In genomic region chr5:87302061-87302460, GRCh38 we compare ENCODE assay signal across 19 cellular contexts. TPM values are rescaled to one million over a fixed set of nuclear protein-coding genes. Genes with fewer than 3 reads are reported as not detected.
DNase-seq lines count a peak whose midpoint lies in the region; ATAC-seq, FAIRE-seq and TF ChIP-seq lines count a peak whose summit lies in the region.
"Had no signal": no experiment of that assay in that cellular context is flagged by ENCODE, and none has a peak within 500 bp of the region (broad histone marks: within the 10 kb centered on the region; RNA-seq: fewer than 3 reads in every experiment).

No MANE protein-coding gene starts in this region.

- peaks cover 7% of the 10 kb centered on the region for H3K9me3 Mint-ChIP-seq in osteocyte (ENCODE audit: unreplicated experiment)
- peaks cover 0 to 7% (median 0%) of the 10 kb centered on the region in 5 donors for H3K9me3 Mint-ChIP-seq in CD8-positive, alpha-beta memory T cell

- peaks cover 22% of the 10 kb centered on the region for H3K36me3 ChIP-seq in PC-3 (ENCODE audit: low read depth, low read length)
- peaks cover 4 to 6% of the 10 kb centered on the region in 2 experiments for H3K36me3 ChIP-seq in endothelial cell of umbilical vein (ENCODE audit: control insufficient read depth in 2 of 2, extremely low read depth in 1 of 2, insufficient read depth in 2 of 2, low read length in 2 of 2)
- H3K36me3 ChIP-seq in CD8-positive, alpha-beta memory T cell (ENCODE audit: insufficient read depth, low read length): peaks cover 11% of the 10 kb centered on the region
- peaks cover 0 to 12% (median 4%) of the 10 kb centered on the region in 3 donors for H3K36me3 ChIP-seq in tibial artery
- H3K36me3 ChIP-seq: ovary, uterus had no signal

- TF ChIP-seq CTCF in PC-3 (conservative IDR thresholded peaks at IDR 0.05; ENCODE audit: low read depth, low read length) (no peak), endothelial cell of umbilical vein (IDR thresholded peaks at IDR 0.05; ENCODE audit: extremely low read depth in 1 of 2, insufficient read depth in 1 of 2, low read depth in 1 of 2, low read length in 2 of 2) (no peak), osteocyte (IDR thresholded peaks at IDR 0.05) (no peak), tibial artery (IDR thresholded peaks at IDR 0.05) (no peak)

- dilution Hi-C loops in endothelial cell of umbilical vein (cut with MboI; ENCODE audit: extremely low pct_ligation_motif_present, low sequenced_read_pairs): no loop called here

- H3F3A ChIP-seq in PC-3 (ENCODE audit: low read length, unreplicated experiment): no peaks in the 10 kb centered on the region

- no peak overlapping the region for H2AFZ ChIP-seq in PC-3 (ENCODE audit: low read length)
- H2AFZ ChIP-seq in endothelial cell of umbilical vein (ENCODE audit: low read depth, low read length): no peak overlapping the region

- BruUV-seq in PC-3 (replicated peaks; lab: Mats Ljungman, UMichigan) (no TSS peak), endothelial cell of umbilical vein (replicated peaks; lab: Mats Ljungman, UMichigan) (no TSS peak)

- peak overlapping the region; percentile 58 for H3K27ac ChIP-seq in PC-3 (ENCODE audit: low read length)
- H3K27ac ChIP-seq in endothelial cell of umbilical vein (ENCODE audit: insufficient read depth, low read depth, low read length): no peak overlapping the region
- H3K27ac ChIP-seq in CD8-positive, alpha-beta memory T cell (ENCODE audit: low read depth, low read length): no peak overlapping the region
- no peak overlapping the region for H3K27ac ChIP-seq in tibial artery
- H3K27ac ChIP-seq: C4-2B, ovary, uterus had no signal

- H3K79me2 ChIP-seq in PC-3 (ENCODE audit: low read length) (peaks cover 95% of the 10 kb centered on the region), endothelial cell of umbilical vein (ENCODE audit: control insufficient read depth, insufficient read depth, low read length) (peaks cover 74% of the 10 kb centered on the region)

- H3K4me1 Mint-ChIP-seq in osteocyte (ENCODE audit: unreplicated experiment): peaks cover 46% of the 10 kb centered on the region
- peaks cover 47 to 74% (median 56%) of the 10 kb centered on the region in 3 donors for H3K4me1 Mint-ChIP-seq in CD8-positive, alpha-beta memory T cell

- peak; percentile 40 for FAIRE-seq in endothelial cell of umbilical vein (lab: Jason Lieb, UNC)
- FAIRE-seq: GM12878, TTC549 had no signal

- peak; percentile 73 for DNase-seq in ELR (ENCODE audit: low read depth)
- DNase-seq in PC-3: peak; percentile 77
- DNase-seq in endothelial cell of umbilical vein (ENCODE audit: low read depth, low spot score): no peak
- DNase-seq in osteocyte (ENCODE audit: extremely low spot score, unreplicated experiment): no peak
- DNase-seq in CD8-positive, alpha-beta memory T cell: no peak
- no peak for DNase-seq in tibial artery
- no peak for DNase-seq in activated naive CD4-positive, alpha-beta T cell treated with Interleukin-2 at 50 U/mL for 16 hours
- DNase-seq: activated effector memory CD4-positive, alpha-beta T cell treated with Interleukin-2 at 50 U/mL for 16 hours; head of caudate nucleus; NCI-H1417; NCI-H2227 treated with DMSO at 0.1 percent for 48 hours; ovary; stimulated activated naive CD4-positive, alpha-beta T cell treated with Interleukin-2 at 50 U/mL for 16 hours; uterus had no signal

- ATAC-seq in PC-3: peak; percentile 16
- ATAC-seq: GM12878 had no signal

- H3K9me3 ChIP-seq in PC-3 (ENCODE audit: low read length) (no peaks in the 10 kb centered on the region), endothelial cell of umbilical vein (replicated peaks; ENCODE audit: control insufficient read depth, insufficient read depth, low read length) (no peaks in the 10 kb centered on the region), tibial artery (no peaks in the 10 kb centered on the region)
- H3K9me3 ChIP-seq in CD8-positive, alpha-beta memory T cell (ENCODE audit: low read length): no peaks in the 10 kb centered on the region
- H3K9me3 ChIP-seq: ovary, uterus had no signal

- no peaks in the 10 kb centered on the region for H3K27me3 Mint-ChIP-seq in osteocyte (ENCODE audit: unreplicated experiment)
- H3K27me3 Mint-ChIP-seq in CD8-positive, alpha-beta memory T cell: no peaks in the 10 kb centered on the region
- H3K27me3 Mint-ChIP-seq: brain had no signal

- H3K9me1 ChIP-seq in endothelial cell of umbilical vein (replicated peaks; ENCODE audit: control insufficient read depth, extremely low read depth, insufficient read depth, low read length): no peaks in the 10 kb centered on the region

- H3K4me3 Mint-ChIP-seq in osteocyte (ENCODE audit: unreplicated experiment): no peak overlapping the region
- no peak overlapping the region for H3K4me3 Mint-ChIP-seq in CD8-positive, alpha-beta memory T cell
- H3K4me3 Mint-ChIP-seq: brain had no signal

- intact Hi-C loops in PC-3 (cut with micrococcal nuclease) (no loop called here), endothelial cell of umbilical vein (cut with micrococcal nuclease) (no loop called here), tibial artery (cut with DNase I; ENCODE audit: low total_unique reads) (no loop called here)

- H4K20me1 ChIP-seq in PC-3 (ENCODE audit: low read length) (0 out of 2 replicates have a peak, but pooled peaks cover 3% of the 10 kb centered on the region), endothelial cell of umbilical vein (replicated peaks; ENCODE audit: control insufficient read depth, extremely low read depth, insufficient read depth, low read length) (peaks cover 7% of the 10 kb centered on the region)

- H3K27me3 ChIP-seq in PC-3 (ENCODE audit: low read length) (no peaks in the 10 kb centered on the region), endothelial cell of umbilical vein (ENCODE audit: control insufficient read depth in 2 of 2, insufficient read depth in 2 of 2, low read length in 2 of 2) (no peaks in the 10 kb centered on the region), tibial artery (no peaks in the 10 kb centered on the region)
- H3K27me3 ChIP-seq in CD8-positive, alpha-beta memory T cell (ENCODE audit: insufficient read depth, low read length, poor library complexity, severe bottlenecking): no peaks in the 10 kb centered on the region
- H3K27me3 ChIP-seq: ovary, uterus had no signal

- POLR2A ChIA-PET in PC-3 (lab: Charles Lee; ENCODE audit: unreplicated experiment): no interaction called here
- POLR2A ChIA-PET in endothelial cell of umbilical vein (lab: Charles Lee): no interaction called here
- POLR2A ChIA-PET in CD8-positive, alpha-beta memory T cell (lab: Charles Lee): no interaction called here

- H3K27ac Mint-ChIP-seq in osteocyte (ENCODE audit: unreplicated experiment): peak overlapping the region; percentile 57
- peak overlapping the region in 4 of 8 donors; percentile 10 to 39 (median 30) for H3K27ac Mint-ChIP-seq in CD8-positive, alpha-beta memory T cell

- H3K4me2 ChIP-seq in PC-3 (ENCODE audit: low read length) (peak overlapping the region; percentile 42), endothelial cell of umbilical vein (ENCODE audit: insufficient read depth, low read length) (no peak overlapping the region)

- no peak overlapping the region for H3K4me3 ChIP-seq in PC-3 (ENCODE audit: low read length)
- no peak overlapping the region for H3K4me3 ChIP-seq in endothelial cell of umbilical vein (replicated peaks in 1 of 3; ENCODE audit: insufficient read depth in 1 of 3, low read depth in 1 of 3, low read length in 3 of 3)
- no peak overlapping the region for H3K4me3 ChIP-seq in CD8-positive, alpha-beta memory T cell (ENCODE audit: low read length)
- H3K4me3 ChIP-seq in tibial artery: no peak overlapping the region
- H3K4me3 ChIP-seq: GM12878, ovary, smooth muscle cell, uterus had no signal

- H3K4me1 ChIP-seq in PC-3 (ENCODE audit: insufficient read depth, low read length): peaks cover 53% of the 10 kb centered on the region
- H3K4me1 ChIP-seq in endothelial cell of umbilical vein (ENCODE audit: control insufficient read depth, extremely low read depth, insufficient read depth, low read length): peaks cover 22% of the 10 kb centered on the region
- H3K4me1 ChIP-seq in CD8-positive, alpha-beta memory T cell (ENCODE audit: insufficient read depth, low read length): peaks cover 18% of the 10 kb centered on the region
- H3K4me1 ChIP-seq in tibial artery: peaks cover 0 to 24% (median 4%) of the 10 kb centered on the region in 4 donors

- H3K36me3 Mint-ChIP-seq in osteocyte (ENCODE audit: unreplicated experiment): peaks cover 21% of the 10 kb centered on the region
- H3K36me3 Mint-ChIP-seq in CD8-positive, alpha-beta memory T cell: peaks cover 18 to 37% (median 27%) of the 10 kb centered on the region in 3 donors

- TF ChIP-seq POLR2A in endothelial cell of umbilical vein (IDR thresholded peaks at IDR 0.05; ENCODE audit: low read depth, low read length): no peak

- CTCF ChIA-PET in PC-3 (lab: Charles Lee): no interaction called here
- CTCF ChIA-PET in endothelial cell of umbilical vein (lab: Charles Lee): interaction anchor here (1.4 kb wide), 1 partner anchor 232 kb away, joined by 5 read pairs; no protein-coding TSS in a partner anchor
- CTCF ChIA-PET in CD8-positive, alpha-beta memory T cell (lab: Charles Lee): no interaction called here

- no peaks in the 10 kb centered on the region for H3K9me2 ChIP-seq in PC-3 (replicated peaks; ENCODE audit: low read length)

- H3K9ac ChIP-seq in PC-3 (ENCODE audit: low read length): peak overlapping the region; percentile 0; the same call in 1 of the 2 replicates
- H3K9ac ChIP-seq in endothelial cell of umbilical vein (replicated peaks; ENCODE audit: extremely low read depth, insufficient read depth, low read length): no peak overlapping the region

TF ChIP-seq in endothelial cell of umbilical vein, 7 proteins besides CTCF, POLR2A, EP300 and RAD21 (continues in another document):
- TF ChIP-seq JUN (IDR thresholded peaks at IDR 0.05; ENCODE audit: borderline replicate concordance, insufficient read depth, insufficient read length, low read depth) (no peak), GATA2 (IDR thresholded peaks at IDR 0.05; ENCODE audit: insufficient read depth, insufficient read length, low read depth, low read length) (no peak), FOS (IDR thresholded peaks at IDR 0.05; ENCODE audit: borderline replicate concordance, insufficient read depth, low read length) (no peak)

RNA-seq across cellular contexts. Expression of gene RASA1, which starts 34.4 kb away (rescaled TPM):
- total RNA-seq in PC-3 (2014; rRNA removed) (37.3 and 40.1 TPM in 2 replicates), endothelial cell of umbilical vein (42.0 and 42.7 TPM in 2 replicates), osteocyte (29.3 and 32.1 TPM in 2 replicates)
- 18.4 and 23.1 TPM in 2 replicates for polyA plus RNA-seq in endothelial cell of umbilical vein
- polyA plus RNA-seq in endothelial cell of umbilical vein (2011; cell fraction: cytosol; rRNA removed): 25.6 and 28.3 TPM in 2 replicates
- polyA plus RNA-seq in endothelial cell of umbilical vein (2011; cell fraction: nucleus; rRNA removed): 77.8 and 87.3 TPM in 2 replicates
- polyA plus RNA-seq in endothelial cell of umbilical vein (2012): 36.6 and 43.6 TPM in 2 replicates
- 34.3 and 45.7 TPM in 2 replicates for polyA minus RNA-seq in endothelial cell of umbilical vein
- polyA minus RNA-seq in endothelial cell of umbilical vein (2011; cell fraction: cytosol; rRNA and poly(A)+ RNA removed): 6.0 TPM
- 60.2 and 70.9 TPM in 2 replicates for polyA minus RNA-seq in endothelial cell of umbilical vein (2011; cell fraction: nucleus; rRNA and poly(A)+ RNA removed)
- 10 to 100 TPM; 24.0 to 27.1 TPM for total RNA-seq in CD8-positive, alpha-beta memory T cell
- polyA plus RNA-seq in CD8-positive, alpha-beta memory T cell: 8.0 TPM

Comparison
In these comparisons a context has a peak if more than half of its experiments do, and no peak if none do; other contexts are left out.
1. DNase-seq: peak in ELR (single experiment) and PC-3 (single experiment); none in endothelial cell of umbilical vein (single experiment), osteocyte (single experiment), CD8-positive, alpha-beta memory T cell (0 of 5), tibial artery (0 of 2) and activated naive CD4-positive, alpha-beta T cell treated with Interleukin-2 at 50 U/mL for 16 hours (single experiment).